18 cellular contexts compared by ENCODE assay signal in genomic region chr15:57245714-57246113, GRCh38.
"Had no signal": no experiment of that assay in that cellular context is flagged by ENCODE, and none has a peak within 500 bp of the region (broad histone marks: within the 10 kb centered on the region; RNA-seq: fewer than 3 reads in every experiment).

No MANE protein-coding gene starts in this region.

- H3K4me3 ChIP-seq: spleen, thoracic aorta, upper lobe of left lung had no signal

- H3K9me3 ChIP-seq: spleen, thoracic aorta, upper lobe of left lung had no signal

- H3K27ac ChIP-seq: thoracic aorta, upper lobe of left lung had no signal

- DNase-seq: activated CD8-positive, alpha-beta memory T cell treated with anti-CD3 and anti-CD28 coated beads for 24 hours; activated CD8-positive, alpha-beta memory T cell treated with anti-CD3 and anti-CD28 coated beads, Interleukin-2, amount 50 U/mL, for 4 hours; activated naive CD8-positive, alpha-beta T cell treated with anti-CD3 and anti-CD28 coated beads for 36 hours; activated T-cell treated with anti-CD3 and anti-CD28 coated beads, Interleukin-2, amount 50 U/mL, for 24 hours; kidney; midbrain; occipital lobe; posterior cingulate gyrus; spleen; stimulated activated CD4-positive, alpha-beta T cell treated with anti-CD3 and anti-CD28 coated beads, Interleukin-4, amount 100 ng/mL, for 1 hour; stimulated activated naive CD4-positive, alpha-beta T cell treated with Interleukin-2 at 50 U/mL for 16 hours; T1000; upper lobe of left lung had no signal

- H3K27me3 Mint-ChIP-seq: activated naive CD8-positive, alpha-beta T cell treated with anti-CD3 and anti-CD28 coated beads for 36 hours; activated T-cell treated with anti-CD3 and anti-CD28 coated beads, Interleukin-2, amount 50 U/mL, for 24 hours; activated T-helper 17 cell treated with anti-CD3 and anti-CD28 coated beads, Interleukin-2, amount 50 U/mL, for 72 hours had no signal

- H3K27me3 ChIP-seq: spleen, upper lobe of left lung had no signal

- ATAC-seq: activated T-helper 17 cell treated with anti-CD3 and anti-CD28 coated beads, Interleukin-2, amount 50 U/mL, for 72 hours; WTC11 had no signal

- H3K9me3 Mint-ChIP-seq: activated naive CD8-positive, alpha-beta T cell treated with anti-CD3 and anti-CD28 coated beads for 36 hours; activated T-cell treated with anti-CD3 and anti-CD28 coated beads, Interleukin-2, amount 50 U/mL, for 24 hours; activated T-helper 17 cell treated with anti-CD3 and anti-CD28 coated beads, Interleukin-2, amount 50 U/mL, for 72 hours; T-helper 1 cell treated with Interleukin-12 subunit alpha and Interleukin-12 subunit beta and Interleukin-4 antibody, amounts not matched to agents 30 μg/mL and 1 μg/mL, for 36 hours had no signal

- H3K4me1 Mint-ChIP-seq: activated naive CD8-positive, alpha-beta T cell treated with anti-CD3 and anti-CD28 coated beads for 36 hours; activated T-helper 17 cell treated with anti-CD3 and anti-CD28 coated beads, Interleukin-2, amount 50 U/mL, for 72 hours had no signal

- H3K36me3 ChIP-seq: thoracic aorta had no signal

- H3K27ac Mint-ChIP-seq: activated naive CD8-positive, alpha-beta T cell treated with anti-CD3 and anti-CD28 coated beads for 36 hours; activated T-cell treated with anti-CD3 and anti-CD28 coated beads, Interleukin-2, amount 50 U/mL, for 24 hours; activated T-helper 17 cell treated with anti-CD3 and anti-CD28 coated beads, Interleukin-2, amount 50 U/mL, for 72 hours; T-helper 1 cell treated with Interleukin-12 subunit alpha and Interleukin-12 subunit beta and Interleukin-4 antibody, amounts not matched to agents 30 μg/mL and 1 μg/mL, for 36 hours had no signal

- FAIRE-seq: bronchial epithelial cell, kidney had no signal

- H3K4me3 Mint-ChIP-seq: activated naive CD8-positive, alpha-beta T cell treated with anti-CD3 and anti-CD28 coated beads for 36 hours; activated T-cell treated with anti-CD3 and anti-CD28 coated beads, Interleukin-2, amount 50 U/mL, for 24 hours; activated T-helper 17 cell treated with anti-CD3 and anti-CD28 coated beads, Interleukin-2, amount 50 U/mL, for 72 hours; T-helper 1 cell treated with Interleukin-12 subunit alpha and Interleukin-12 subunit beta and Interleukin-4 antibody, amounts not matched to agents 30 μg/mL and 1 μg/mL, for 36 hours; WTC11 had no signal
